8 cellular contexts compared by ENCODE assay signal in genomic region chr5:150000261-150000989, GRCh38. TPM values are rescaled to one million over a fixed set of nuclear protein-coding genes. Genes with fewer than 3 reads are reported as not detected.
DNase-seq lines count a peak whose midpoint lies in the region; ATAC-seq and TF ChIP-seq lines count a peak whose summit lies in the region.

Gene HMGXB3, plus strand, starts transcription at chr5:150000739. Its CDS starts 4,114 bp downstream, at chr5:150004853.
Gene TIGD6, minus strand, starts transcription at chr5:150000654. Its CDS starts 4,306 bp downstream, at chr5:149996348.

- no TSS peak for BruUV-seq in mammary epithelial cell (replicated peaks; lab: Mats Ljungman, UMichigan)

- WGBS in mammary epithelial cell (ENCODE audit: low coverage, missing lambda C conversion rate), result under 1% methylated on average over 41 of the region's 72 CpGs
- WGBS in smooth muscle cell (ENCODE audit: low lambda C conversion rate), result 1% methylated on average over 66 of the region's 72 CpGs

- H4K20me1 ChIP-seq in mammary epithelial cell (ENCODE audit: insufficient read depth, low read length), result no peaks in the 10 kb centered on the region
- peaks cover 38% of the 10 kb centered on the region for H4K20me1 ChIP-seq in smooth muscle cell (ENCODE audit: low read depth)

- DNase-seq in AG04450 (ENCODE audit: low read depth, low spot score) (peak; percentile 88), NCI-H2196 (lab: John Stamatoyannopoulos, UW; ENCODE audit: unreplicated experiment) (peak; percentile 94), WERI-Rb-1 (peak; percentile 96), mammary epithelial cell (peak; percentile 93), iPS-NIHi7 (ENCODE audit: extremely low spot score) (peak; percentile 97), smooth muscle cell (lab: John Stamatoyannopoulos, UW; ENCODE audit: unreplicated experiment) (peak; percentile 80)

- H3K27ac ChIP-seq in AG04450 (ENCODE audit: low read depth, low read length), result peak within 1 kb of the TSS; percentile 94
- H3K27ac ChIP-seq in WERI-Rb-1, result peak within 1 kb of the TSS; percentile 90
- H3K27ac ChIP-seq in mammary epithelial cell (ENCODE audit: insufficient read depth, low read depth, low read length), result peak within 1 kb of the TSS; percentile 86
- H3K27ac ChIP-seq in smooth muscle cell (ENCODE audit: low read depth), result peak within 1 kb of the TSS; percentile 88

- H3K9ac ChIP-seq in mammary epithelial cell (ENCODE audit: insufficient read depth, low read length), result peak within 1 kb of the TSS; percentile 83
- peak within 1 kb of the TSS; percentile 97 for H3K9ac ChIP-seq in smooth muscle cell (ENCODE audit: low read depth)

- in situ Hi-C loops in mammary epithelial cell (cut with MboI; ENCODE audit: low sequenced_read_pairs in 2 of 2), result no loop called here

- TF ChIP-seq CTCF in AG04450 (IDR thresholded peaks at IDR 0.05; ENCODE audit: low read depth, low read length), result 0 out of 2 replicates have a peak, but pooled peaks have one; percentile 17
- TF ChIP-seq CTCF in WERI-Rb-1 (IDR thresholded peaks at IDR 0.05; ENCODE audit: low read depth, low read length), result 0 out of 2 replicates have a peak, but pooled peaks have one; percentile 5
- peak in 1 of 2 donors; percentile 8 for TF ChIP-seq CTCF in mammary epithelial cell (conservative IDR thresholded peaks at IDR 0.05 in 1 of 2, IDR thresholded peaks at IDR 0.05 in 1 of 2; ENCODE audit: extremely low read depth in 1 of 2, insufficient read depth in 1 of 2, low read depth in 1 of 2, low read length in 2 of 2)
- TF ChIP-seq CTCF in smooth muscle cell (IDR thresholded peaks at IDR 0.05; ENCODE audit: borderline replicate concordance, insufficient read depth, poor library complexity, severe bottlenecking), result no peak

- no peaks in the 10 kb centered on the region for H3F3A ChIP-seq in smooth muscle cell (ENCODE audit: low read depth)

- ATAC-seq in GM18873 (IDR thresholded peaks at IDR 0.05; ENCODE audit: low FRiP score, unreplicated experiment), result peak; percentile 78
- peak; percentile 91 for ATAC-seq in HG03135 (IDR thresholded peaks at IDR 0.05; ENCODE audit: unreplicated experiment)

- peaks cover 49% of the 10 kb centered on the region for H3K79me2 ChIP-seq in mammary epithelial cell (ENCODE audit: insufficient read depth, low read length)
- peaks cover 67% of the 10 kb centered on the region for H3K79me2 ChIP-seq in smooth muscle cell (ENCODE audit: low read depth)

- dilution Hi-C loops in mammary epithelial cell (cut with HindIII; ENCODE audit: low sequenced_read_pairs), result loop anchor here (10.0 kb wide), 1 partner anchor 56 kb away; the partner anchor contains the start of gene PDE6A

- H3K4me1 ChIP-seq in mammary epithelial cell (ENCODE audit: insufficient read depth, low read length) (peaks cover 16% of the 10 kb centered on the region), smooth muscle cell (ENCODE audit: low read depth) (peaks cover 21% of the 10 kb centered on the region)

- CTCF ChIA-PET in AG04450 (lab: Charles Lee), result interaction anchor here (1.0 to 2.5 kb wide), 5 partner anchors 9 to 166 kb away, joined by 3 to 21 read pairs (median 3); no protein-coding TSS in a partner anchor
- CTCF ChIA-PET in mammary epithelial cell (lab: Charles Lee; ENCODE audit: low non-redundant PET), result interaction anchor here (0.5 to 0.9 kb wide), 3 partner anchors 9 to 166 kb away, joined by 3 to 5 read pairs (median 4); no protein-coding TSS in a partner anchor

- H3K4me2 ChIP-seq in mammary epithelial cell (ENCODE audit: insufficient read depth, low read depth, low read length), result peak within 1 kb of the TSS; percentile 81
- peak within 1 kb of the TSS; percentile 95 for H3K4me2 ChIP-seq in smooth muscle cell

- H2AFZ ChIP-seq in mammary epithelial cell (ENCODE audit: low read depth, low read length) (peak within 1 kb of the TSS; percentile 85), smooth muscle cell (ENCODE audit: low read depth) (peak within 1 kb of the TSS; percentile 68)

- no peaks in the 10 kb centered on the region for H3K27me3 ChIP-seq in AG04450 (ENCODE audit: control insufficient read depth, insufficient read depth, low read length)
- H3K27me3 ChIP-seq in WERI-Rb-1 (ENCODE audit: insufficient read depth, low read depth, severe bottlenecking), result no peaks in the 10 kb centered on the region
- H3K27me3 ChIP-seq in mammary epithelial cell (ENCODE audit: insufficient read depth, low read length), result no peaks in the 10 kb centered on the region
- no peaks in the 10 kb centered on the region for H3K27me3 ChIP-seq in smooth muscle cell (ENCODE audit: low read depth)

- H3K9me3 ChIP-seq in AG04450 (ENCODE audit: control insufficient read depth, insufficient read depth, low read length) (no peaks in the 10 kb centered on the region; the same call in 1 of the 2 replicates), WERI-Rb-1 (ENCODE audit: severe bottlenecking) (no peaks in the 10 kb centered on the region), mammary epithelial cell (replicated peaks; ENCODE audit: insufficient read depth, low read length) (no peaks in the 10 kb centered on the region), smooth muscle cell (replicated peaks; ENCODE audit: low read depth) (no peaks in the 10 kb centered on the region)

- H3K36me3 ChIP-seq in WERI-Rb-1 (peaks cover 24% of the 10 kb centered on the region), mammary epithelial cell (ENCODE audit: insufficient read depth, low read length) (peaks cover 3% of the 10 kb centered on the region), smooth muscle cell (ENCODE audit: low read depth) (peaks cover 3% of the 10 kb centered on the region)

- intact Hi-C loops in mammary epithelial cell (cut with micrococcal nuclease), result loop anchor here (2.0 to 10.0 kb wide), 4 partner anchors 52 to 434 kb away; no protein-coding TSS in a partner anchor

- H3K4me3 ChIP-seq in AG04450 (ENCODE audit: low read depth, low read length) (peak within 1 kb of the TSS; percentile 89), WERI-Rb-1 (ENCODE audit: low read depth, low read length) (peak within 1 kb of the TSS; percentile 52), mammary epithelial cell (replicated peaks in 1 of 3; ENCODE audit: insufficient read depth in 1 of 3, low read depth in 2 of 3, low read length in 3 of 3) (peak within 1 kb of the TSS; percentile 60 to 92 (median 86)), smooth muscle cell (peak within 1 kb of the TSS; percentile 81)

- POLR2A ChIA-PET in AG04450 (lab: Yijun Ruan, JAX), result interaction anchor here (0.6 to 1.5 kb wide), 11 partner anchors 10 to 440 kb away, joined by 3 to 7 read pairs (median 4); partner anchors contain the start of gene SLC26A2

RNA-seq across cellular contexts. Expression of gene HMGXB3, which starts in this region (rescaled TPM):
- polyA plus RNA-seq in AG04450 (2011; rRNA removed), result 35.1 and 37.0 TPM in 2 replicates
- polyA minus RNA-seq in AG04450 (2011; rRNA and poly(A)+ RNA removed), result 43.3 and 50.3 TPM in 2 replicates
- 10 to 100 TPM; 46.7 to 60.0 TPM for total RNA-seq in mammary epithelial cell
- 35.5 TPM for polyA plus RNA-seq in mammary epithelial cell
- polyA minus RNA-seq in mammary epithelial cell, result 88.9 TPM
- 41.2 and 41.8 TPM in 2 replicates for total RNA-seq in smooth muscle cell
- polyA plus RNA-seq in smooth muscle cell, result 31.4 and 31.7 TPM in 2 replicates

RNA-seq across cellular contexts. Expression of gene TIGD6, which starts in this region (rescaled TPM):
- polyA plus RNA-seq in AG04450 (2011; rRNA removed) (6.5 and 6.7 TPM in 2 replicates), mammary epithelial cell (4.1 TPM), smooth muscle cell (2.5 and 5.1 TPM in 2 replicates)
- 7.8 and 10.2 TPM in 2 replicates for polyA minus RNA-seq in AG04450 (2011; rRNA and poly(A)+ RNA removed)
- total RNA-seq in mammary epithelial cell (1 to 10 TPM; 5.8 to 6.0 TPM), smooth muscle cell (3.6 and 8.4 TPM in 2 replicates)
- 5.5 TPM for polyA minus RNA-seq in mammary epithelial cell

Comparison
In these comparisons a context has a peak if more than half of its experiments do, and no peak if none do; other contexts are left out.
1. Peak in every context shown above with its lines: DNase-seq, ATAC-seq, H3K4me3 ChIP-seq and H3K27ac ChIP-seq.